In the genomic region with DNA sequence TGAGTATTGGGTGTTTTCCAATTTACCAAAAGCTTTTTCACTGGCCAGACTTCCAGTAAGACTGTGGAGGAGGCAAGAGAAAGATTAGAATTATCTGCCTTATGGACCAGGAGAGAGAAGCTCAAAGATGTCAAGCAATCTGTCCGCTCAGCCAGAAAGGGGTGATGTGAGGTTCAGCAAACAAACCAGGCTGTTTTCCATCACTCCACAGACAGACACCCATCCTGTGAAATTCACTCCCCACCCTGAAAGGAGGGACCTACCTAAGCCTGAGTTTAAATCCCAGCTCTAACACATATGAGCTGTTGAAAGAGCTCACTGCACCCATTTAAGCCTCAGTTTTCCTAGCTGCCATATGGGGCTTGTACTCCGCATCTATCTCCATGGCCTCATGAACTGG, we compare ENCODE assay signal across 34 cellular contexts. TPM values are rescaled to one million over a fixed set of nuclear protein-coding genes. Genes with fewer than 3 reads are reported as not detected.
"Had no signal": no experiment of that assay in that cellular context is flagged by ENCODE, and none has a peak within 500 bp of the region (broad histone marks: within the 10 kb centered on the region; RNA-seq: fewer than 3 reads in every experiment).

No MANE protein-coding gene starts in this region.

- H3K9me3 ChIP-seq: ascending aorta, breast epithelium, SJCRH30 had no signal

- H3K27ac Mint-ChIP-seq: activated CD4-positive, alpha-beta T cell treated with anti-CD3 and anti-CD28 coated beads, Interleukin-2, amount 10 ng/mL, durations not matched to agents 24 days and 14 days; activated CD8-positive, alpha-beta T cell treated with anti-CD3 and anti-CD28 coated beads for 36 hours; activated naive CD4-positive, alpha-beta T cell treated with anti-CD3 and anti-CD28 coated beads, Interleukin-2, amount 50 U/mL, for 24 hours; activated naive CD8-positive, alpha-beta T cell treated with anti-CD3 and anti-CD28 coated beads, Interleukin-2, amount 10 ng/mL, durations not matched to agents 7 days and 5 days; activated T-cell treated with anti-CD3 and anti-CD28 coated beads, Interleukin-2, amount 50 U/mL, for 24 hours; activated T-helper 2 cell treated with anti-CD3 and anti-CD28 coated beads, Interferon-gamma antibody, Interleukin-2, Interleukin-4, amounts not matched to agents 10 μg/mL and 5 μg/mL and 100 μg/mL, durations not matched to agents 14 hours and 24 hours and 36 hours had no signal

- H3K27ac ChIP-seq: ascending aorta, SJCRH30, SK-N-MC had no signal

- H3K4me1 Mint-ChIP-seq: activated CD4-positive, alpha-beta T cell treated with anti-CD3 and anti-CD28 coated beads, Interleukin-2, amount 10 ng/mL, durations not matched to agents 24 days and 14 days; activated naive CD4-positive, alpha-beta T cell treated with anti-CD3 and anti-CD28 coated beads, Interleukin-2, amount 50 U/mL, for 24 hours; activated naive CD8-positive, alpha-beta T cell treated with anti-CD3 and anti-CD28 coated beads, Interleukin-2, amount 10 ng/mL, durations not matched to agents 7 days and 5 days had no signal

- H3K4me1 ChIP-seq: ascending aorta, breast epithelium had no signal

- DNase-seq: activated CD4-positive, alpha-beta T cell treated with anti-CD3 and anti-CD28 coated beads, Interleukin-2, amount 10 ng/mL, durations not matched to agents 24 days and 14 days; activated CD4-positive, alpha-beta T cell treated with anti-CD3 and anti-CD28 coated beads, Interleukin-2, amount 50 U/mL, for 4 hours; activated CD8-positive, alpha-beta T cell treated with anti-CD3 and anti-CD28 coated beads for 36 hours; activated gamma-delta T cell; activated naive CD4-positive, alpha-beta T cell treated with Interleukin-2 at 50 U/mL for 16 hours; activated naive CD8-positive, alpha-beta T cell treated with anti-CD3 and anti-CD28 coated beads, Interleukin-2, amount 10 ng/mL, durations not matched to agents 7 days and 5 days; activated T-cell treated with anti-CD3 and anti-CD28 coated beads, Interleukin-2, amount 50 U/mL, for 24 hours; KG1; MM.1S; MV-4-11; NCI-H1092; NCI-H1436 treated with DMSO at 0.1 percent for 48 hours; NCI-H1694 treated with DMSO at 0.1 percent for 48 hours; NCI-H2029 treated with DMSO at 0.1 percent for 48 hours; NCI-H2107; NCI-H2171; NCI-H2227 treated with DMSO at 0.1 percent for 48 hours; NCI-H446; NCI-H510A treated with DMSO at 0.1 percent for 48 hours; NCI-H526 treated with DMSO at 0.1 percent for 48 hours; NCI-H774; SHP77; T1000 had no signal

- H3K36me3 ChIP-seq: ascending aorta, breast epithelium, SJCRH30 had no signal

- H3K4me3 ChIP-seq: ascending aorta, breast epithelium, SJCRH30, SK-N-MC had no signal

- ATAC-seq: activated CD8-positive, alpha-beta T cell treated with anti-CD3 and anti-CD28 coated beads for 36 hours; Panc1 had no signal

- H3K36me3 Mint-ChIP-seq: activated naive CD4-positive, alpha-beta T cell treated with anti-CD3 and anti-CD28 coated beads, Interleukin-2, amount 50 U/mL, for 24 hours; activated naive CD8-positive, alpha-beta T cell treated with anti-CD3 and anti-CD28 coated beads, Interleukin-2, amount 10 ng/mL, durations not matched to agents 7 days and 5 days had no signal

- H3K4me3 Mint-ChIP-seq: activated CD4-positive, alpha-beta T cell treated with anti-CD3 and anti-CD28 coated beads, Interleukin-2, amount 10 ng/mL, durations not matched to agents 24 days and 14 days; activated CD8-positive, alpha-beta T cell treated with anti-CD3 and anti-CD28 coated beads for 36 hours; activated naive CD4-positive, alpha-beta T cell treated with anti-CD3 and anti-CD28 coated beads, Interleukin-2, amount 50 U/mL, for 24 hours; activated naive CD8-positive, alpha-beta T cell treated with anti-CD3 and anti-CD28 coated beads, Interleukin-2, amount 10 ng/mL, durations not matched to agents 7 days and 5 days; activated T-cell treated with anti-CD3 and anti-CD28 coated beads, Interleukin-2, amount 50 U/mL, for 24 hours had no signal

- H3K9me3 Mint-ChIP-seq: activated CD4-positive, alpha-beta T cell treated with anti-CD3 and anti-CD28 coated beads, Interleukin-2, amount 10 ng/mL, durations not matched to agents 24 days and 14 days; activated CD8-positive, alpha-beta T cell treated with anti-CD3 and anti-CD28 coated beads for 36 hours; activated naive CD4-positive, alpha-beta T cell treated with anti-CD3 and anti-CD28 coated beads, Interleukin-2, amount 50 U/mL, for 24 hours; activated naive CD8-positive, alpha-beta T cell treated with anti-CD3 and anti-CD28 coated beads, Interleukin-2, amount 10 ng/mL, durations not matched to agents 7 days and 5 days; activated T-cell treated with anti-CD3 and anti-CD28 coated beads, Interleukin-2, amount 50 U/mL, for 24 hours; activated T-helper 2 cell treated with anti-CD3 and anti-CD28 coated beads, Interferon-gamma antibody, Interleukin-2, Interleukin-4, amounts not matched to agents 10 μg/mL and 5 μg/mL and 100 μg/mL, durations not matched to agents 14 hours and 24 hours and 36 hours had no signal

- H3K27me3 ChIP-seq: ascending aorta, breast epithelium, SJCRH30 had no signal

RNA-seq across cellular contexts. Expression of a gene that starts 41.3 kb away (rescaled TPM):
- total RNA-seq: activated CD4-positive, alpha-beta T cell treated with anti-CD3 and anti-CD28 coated beads, Interleukin-2, amount 10 ng/mL, durations not matched to agents 24 days and 14 days; activated CD8-positive, alpha-beta memory T cell treated with anti-CD3 and anti-CD28 coated beads for 36 hours; activated CD8-positive, alpha-beta T cell treated with anti-CD3 and anti-CD28 coated beads for 36 hours; activated naive CD8-positive, alpha-beta T cell treated with anti-CD3 and anti-CD28 coated beads, Interleukin-2, amount 10 ng/mL, durations not matched to agents 7 days and 5 days; activated T-helper 2 cell treated with anti-CD3 and anti-CD28 coated beads, Interferon-gamma antibody, Interleukin-2, Interleukin-4, amounts not matched to agents 10 μg/mL and 5 μg/mL and 100 μg/mL, durations not matched to agents 14 hours and 24 hours and 36 hours; ascending aorta; LHCN-M2; SJCRH30; T-helper 1 cell treated with Interleukin-12 subunit alpha and Interleukin-12 subunit beta and Interleukin-4 antibody, amounts not matched to agents 30 ng/mL and 1 ng/mL, for 36 hours; T-helper 2 cell treated with Interferon-gamma antibody and Interleukin-4, amounts not matched to agents 100 ng/mL and 5 ng/mL, for 36 hours had no signal
